In genomic region chr16:84332975-84333684, GRCh38 we compare ENCODE assay signal across 24 cellular contexts. TPM values are rescaled to one million over a fixed set of nuclear protein-coding genes. Genes with fewer than 3 reads are reported as not detected.
DNase-seq lines count a peak whose midpoint lies in the region; ATAC-seq, FAIRE-seq and TF ChIP-seq lines count a peak whose summit lies in the region.
"Had no signal": no experiment of that assay in that cellular context is flagged by ENCODE, and none has a peak within 500 bp of the region (broad histone marks: within the 10 kb centered on the region; RNA-seq: fewer than 3 reads in every experiment).

No MANE protein-coding gene starts in this region.

- TF ChIP-seq POLR2A in upper lobe of left lung (IDR thresholded peaks at IDR 0.05) (no peak), uterus (IDR thresholded peaks at IDR 0.05) (no peak)

- H3K4me1 ChIP-seq in mammary epithelial cell (ENCODE audit: insufficient read depth, low read length) (no peaks in the 10 kb centered on the region), lower lobe of right lung (no peaks in the 10 kb centered on the region), upper lobe of left lung (peaks cover 0 to 9% (median 4%) of the 10 kb centered on the region in 4 donors), uterus (no peaks in the 10 kb centered on the region)
- H3K4me1 ChIP-seq: A549, parathyroid adenoma had no signal

- no peak for TF ChIP-seq CTCF in MCF 10A (IDR thresholded peaks at IDR 0.05; ENCODE audit: unreplicated experiment)
- TF ChIP-seq CTCF in mammary epithelial cell (conservative IDR thresholded peaks at IDR 0.05 in 1 of 2, IDR thresholded peaks at IDR 0.05 in 1 of 2; ENCODE audit: extremely low read depth in 1 of 2, insufficient read depth in 1 of 2, low read depth in 1 of 2, low read length in 2 of 2): no peak
- no peak for TF ChIP-seq CTCF in lower lobe of right lung (IDR thresholded peaks at IDR 0.05)
- TF ChIP-seq CTCF in upper lobe of left lung (IDR thresholded peaks at IDR 0.05): no peak
- TF ChIP-seq CTCF in uterus (IDR thresholded peaks at IDR 0.05): no peak

- no peaks in the 10 kb centered on the region for H3K36me3 ChIP-seq in mammary epithelial cell (ENCODE audit: insufficient read depth, low read length)
- peaks cover 9% of the 10 kb centered on the region for H3K36me3 ChIP-seq in lower lobe of right lung
- H3K36me3 ChIP-seq in upper lobe of left lung: peaks cover 0 to 11% (median under 1%) of the 10 kb centered on the region in 4 donors
- no peaks in the 10 kb centered on the region for H3K36me3 ChIP-seq in uterus

- no peak for FAIRE-seq in RCC 7860 (lab: Jason Lieb, UNC)
- FAIRE-seq: A549, endometrium had no signal

- no peak overlapping the region for H2AFZ ChIP-seq in mammary epithelial cell (ENCODE audit: low read depth, low read length)
- H2AFZ ChIP-seq: parathyroid adenoma had no signal

- dilution Hi-C loops in mammary epithelial cell (cut with HindIII; ENCODE audit: low sequenced_read_pairs): no loop called here

- H3K9me3 Mint-ChIP-seq in MCF 10A (ENCODE audit: unreplicated experiment): peaks cover 7% of the 10 kb centered on the region

- H3K9ac ChIP-seq in mammary epithelial cell (ENCODE audit: insufficient read depth, low read length): no peak overlapping the region
- H3K9ac ChIP-seq: parathyroid adenoma had no signal

- CTCF ChIA-PET in MCF 10A (lab: Yijun Ruan, JAX) (no interaction called here), mammary epithelial cell (lab: Charles Lee; ENCODE audit: low non-redundant PET) (no interaction called here)

- H3K4me3 Mint-ChIP-seq in MCF 10A (ENCODE audit: unreplicated experiment): no peak overlapping the region
- H3K4me3 Mint-ChIP-seq: stimulated activated effector memory CD8-positive, alpha-beta T cell treated with anti-CD3 and anti-CD28 coated beads, Interleukin-12 subunit alpha, Interleukin-12 subunit beta, amount 100 ng/mL, for 72 hours had no signal

- H3K27me3 ChIP-seq in mammary epithelial cell (ENCODE audit: insufficient read depth, low read length): peaks cover 1% of the 10 kb centered on the region
- no peaks in the 10 kb centered on the region for H3K27me3 ChIP-seq in lower lobe of right lung (ENCODE audit: low read depth)
- no peaks in the 10 kb centered on the region for H3K27me3 ChIP-seq in upper lobe of left lung
- H3K27me3 ChIP-seq in uterus: no peaks in the 10 kb centered on the region

- H3K4me2 ChIP-seq in mammary epithelial cell (ENCODE audit: insufficient read depth, low read depth, low read length): no peak overlapping the region
- H3K4me2 ChIP-seq: A549 had no signal

- no peak overlapping the region for H3K27ac ChIP-seq in mammary epithelial cell (ENCODE audit: insufficient read depth, low read depth, low read length)
- H3K27ac ChIP-seq in lower lobe of right lung: no peak overlapping the region
- peak overlapping the region; percentile 28 to 55 (median 41) for H3K27ac ChIP-seq in upper lobe of left lung
- H3K27ac ChIP-seq in uterus: no peak overlapping the region
- H3K27ac ChIP-seq: A549, parathyroid adenoma had no signal

- H3K4me3 ChIP-seq in mammary epithelial cell (replicated peaks in 1 of 3; ENCODE audit: insufficient read depth in 1 of 3, low read depth in 2 of 3, low read length in 3 of 3): no peak overlapping the region
- no peak overlapping the region for H3K4me3 ChIP-seq in lower lobe of right lung
- H3K4me3 ChIP-seq in upper lobe of left lung: no peak overlapping the region
- no peak overlapping the region for H3K4me3 ChIP-seq in uterus
- H3K4me3 ChIP-seq: A549 had no signal

- H3K36me3 Mint-ChIP-seq in MCF 10A (ENCODE audit: insufficient read depth, unreplicated experiment): no peaks in the 10 kb centered on the region
- H3K36me3 Mint-ChIP-seq: stimulated activated effector memory CD8-positive, alpha-beta T cell treated with anti-CD3 and anti-CD28 coated beads, Interleukin-12 subunit alpha, Interleukin-12 subunit beta, amount 100 ng/mL, for 72 hours had no signal

- intact Hi-C loops in MCF 10A (cut with micrococcal nuclease): no loop called here
- intact Hi-C loops in mammary epithelial cell (cut with micrococcal nuclease): no loop called here
- intact Hi-C loops in lower lobe of right lung (cut with DNase I): no loop called here
- intact Hi-C loops in uterus (cut with DNase I; ENCODE audit: low total_unique reads): no loop called here

- POLR2A ChIA-PET in MCF 10A (lab: Yijun Ruan, JAX): no interaction called here

- H3K27me3 Mint-ChIP-seq in MCF 10A (ENCODE audit: insufficient read depth, unreplicated experiment): peaks cover 2% of the 10 kb centered on the region

- H3K79me2 ChIP-seq in mammary epithelial cell (ENCODE audit: insufficient read depth, low read length): no peaks in the 10 kb centered on the region
- H3K79me2 ChIP-seq: parathyroid adenoma had no signal

- ATAC-seq in lower lobe of right lung: peak; percentile 92 to 94
- ATAC-seq in upper lobe of left lung (ENCODE audit: low FRiP score in 2 of 2): peak; percentile 54 to 88
- ATAC-seq: A549; Panc1; stimulated activated effector memory CD8-positive, alpha-beta T cell treated with anti-CD3 and anti-CD28 coated beads, Interleukin-12 subunit alpha, Interleukin-12 subunit beta, amount 100 ng/mL, for 72 hours had no signal

- H3K27ac Mint-ChIP-seq in MCF 10A (ENCODE audit: low read depth, unreplicated experiment): no peak overlapping the region
- H3K27ac Mint-ChIP-seq: stimulated activated effector memory CD8-positive, alpha-beta T cell treated with anti-CD3 and anti-CD28 coated beads, Interleukin-12 subunit alpha, Interleukin-12 subunit beta, amount 100 ng/mL, for 72 hours had no signal

- in situ Hi-C loops in mammary epithelial cell (cut with MboI; ENCODE audit: low sequenced_read_pairs in 2 of 2): no loop called here

- no TSS peak for BruUV-seq in MCF 10A (replicated peaks; lab: Mats Ljungman, UMichigan)
- no TSS peak for BruUV-seq in mammary epithelial cell (replicated peaks; lab: Mats Ljungman, UMichigan)

- peak in 1 of 4 donors; percentile 29 for TF ChIP-seq EP300 in upper lobe of left lung (IDR thresholded peaks at IDR 0.05)

- H3K4me1 Mint-ChIP-seq in MCF 10A (ENCODE audit: insufficient read depth, unreplicated experiment): no peaks in the 10 kb centered on the region
- H3K4me1 Mint-ChIP-seq: stimulated activated effector memory CD8-positive, alpha-beta T cell treated with anti-CD3 and anti-CD28 coated beads, Interleukin-12 subunit alpha, Interleukin-12 subunit beta, amount 100 ng/mL, for 72 hours had no signal

- 83% methylated on average over 9 of the region's 10 CpGs for WGBS in mammary epithelial cell (ENCODE audit: low coverage, missing lambda C conversion rate)
- WGBS in upper lobe of left lung, 2 donors: 56 to 68% methylated on average over 8 to 10 of the region's 10 CpGs

- no peaks in the 10 kb centered on the region for H4K20me1 ChIP-seq in mammary epithelial cell (ENCODE audit: insufficient read depth, low read length)

- DNase-seq in MCF 10A (ENCODE audit: unreplicated experiment) (peak; percentile 33), mammary epithelial cell (no peak), SKM-1 treated with dmso at 0.1 percent for 144 hours (lab: John Stamatoyannopoulos, UW; ENCODE audit: unreplicated experiment) (peak; percentile 41), lower lobe of right lung (peak; percentile 82), upper lobe of left lung (peak in 1 of 2 donors; percentile 94), medulla oblongata (ENCODE audit: extremely low spot score) (no peak), RCC 7860 (ENCODE audit: low spot score) (no peak), uterus (no peak)
- DNase-seq: activated CD4-positive, alpha-beta T cell treated with anti-CD3 and anti-CD28 coated beads, Interleukin-2, amount 50 U/mL, for 4 hours; activated naive CD4-positive, alpha-beta T cell treated with Interleukin-2 at 50 U/mL for 16 hours; cerebellar nuclear complex; DMS53; hippocampal formation; kidney glomerular epithelial cell; NCI-H2081; NCI-H526; trophoblast cell had no signal

- H3K9me3 ChIP-seq in mammary epithelial cell (replicated peaks; ENCODE audit: insufficient read depth, low read length) (no peaks in the 10 kb centered on the region), lower lobe of right lung (peaks cover 5% of the 10 kb centered on the region), upper lobe of left lung (peaks cover 0 to 8% (median 0%) of the 10 kb centered on the region in 4 donors), uterus (no peaks in the 10 kb centered on the region)

RNA-seq across cellular contexts. Expression of gene ATP2C2, which starts 35.2 kb away (rescaled TPM):
- not detected in 2 replicates for total RNA-seq in MCF 10A (2022)
- under 1 TPM; 0.19 to 0.67 TPM for total RNA-seq in mammary epithelial cell
- polyA plus RNA-seq in mammary epithelial cell: not detected
- not detected for polyA minus RNA-seq in mammary epithelial cell
- 56.2 TPM for total RNA-seq in lower lobe of right lung
- 100 to 1,000 TPM in 2 of 6 donors, 10 to 100 TPM in 4; 36.6 to 153 (median 61.5) TPM for total RNA-seq in upper lobe of left lung
- 1 to 10 TPM in 1 of 4 donors, under 1 TPM in 3; 0.51 to 1.8 (median 0.84) TPM for total RNA-seq in uterus
- total RNA-seq: fibroblast of villous mesenchyme, HT1080 had no signal

RNA-seq across cellular contexts. Expression of gene WFDC1, which starts 38.5 kb away (rescaled TPM):
- not detected in 2 replicates for total RNA-seq in MCF 10A (2022)
- not detected for total RNA-seq in mammary epithelial cell
- polyA plus RNA-seq in mammary epithelial cell: not detected
- polyA minus RNA-seq in mammary epithelial cell: not detected
- total RNA-seq in lower lobe of right lung: 18.0 TPM
- 10 to 100 TPM in 3 of 6 donors, 1 to 10 TPM in 3; 3.5 to 63.0 (median 10.2) TPM for total RNA-seq in upper lobe of left lung
- total RNA-seq in uterus: 10 to 100 TPM in 1 of 4 donors, 1 to 10 TPM in 2, under 1 TPM in 1; 0.77 to 13.3 (median 5.7) TPM
- polyA plus RNA-seq: A549 had no signal

Comparison
In these comparisons a context has a peak if more than half of its experiments do, and no peak if none do; other contexts are left out.
1. DNase-seq: peak in MCF 10A (single experiment), SKM-1 treated with dmso at 0.1 percent for 144 hours (single experiment) and lower lobe of right lung (single experiment); none in mammary epithelial cell (single experiment), medulla oblongata (single experiment), RCC 7860 (single experiment) and uterus (0 of 2).
2. H3K27ac ChIP-seq: peak in upper lobe of left lung (4 of 4); none in mammary epithelial cell (single experiment), lower lobe of right lung (single experiment) and uterus (0 of 2).
3. RNA of gene ATP2C2, which starts 35.2 kb away (total RNA-seq): 36.6 to 153 TPM in upper lobe of left lung and 56.2 TPM in lower lobe of right lung (single experiment); 0.51 to 1.8 TPM in uterus, 0.19 to 0.67 TPM in mammary epithelial cell and not detected in MCF 10A; every median in the first group is over 10 times any median in the second.